19 cellular contexts compared by ENCODE assay signal in genomic region chr1:160658162-160658955, GRCh38. TPM values are rescaled to one million over a fixed set of nuclear protein-coding genes. Genes with fewer than 3 reads are reported as not detected.
DNase-seq lines count a peak whose midpoint lies in the region; ATAC-seq, FAIRE-seq and TF ChIP-seq lines count a peak whose summit lies in the region.
"Had no signal": no experiment of that assay in that cellular context is flagged by ENCODE, and none has a peak within 500 bp of the region (broad histone marks: within the 10 kb centered on the region; RNA-seq: fewer than 3 reads in every experiment).

No MANE protein-coding gene starts in this region.

- 86% methylated on average over 9 of the region's 9 CpGs for WGBS in mammary epithelial cell (ENCODE audit: low coverage, missing lambda C conversion rate)
- WGBS in K562 (ENCODE audit: insufficient coverage, low coverage, missing lambda C conversion rate), result 16% methylated on average over 9 of the region's 9 CpGs

- H3K4me1 ChIP-seq in mammary epithelial cell (ENCODE audit: insufficient read depth, low read length) (no peaks in the 10 kb centered on the region), K562 (replicated peaks in 1 of 2; ENCODE audit: control insufficient read depth in 2 of 2, insufficient read depth in 2 of 2, low read length in 2 of 2) (peaks cover 0 to 15% of the 10 kb centered on the region in 2 experiments; a peak in 4 of 5 replicates)
- H3K4me1 ChIP-seq: pancreas had no signal

- dilution Hi-C loops in mammary epithelial cell (cut with HindIII; ENCODE audit: low sequenced_read_pairs), result no loop called here

- DNase-seq in MCF 10A (ENCODE audit: unreplicated experiment) (no peak), mammary epithelial cell (no peak), GM19239 (ENCODE audit: insufficient read length, low spot score) (no peak), K562 (ENCODE audit: extremely low read depth in 1 of 4, low spot score in 3 of 4) (peak; percentile 35 to 63 (median 38)), kidney glomerular epithelial cell (lab: John Stamatoyannopoulos, UW) (no peak)
- DNase-seq in stimulated activated naive B cell treated with anti-CD40 and anti-IgM and Interleukin-4, amounts not matched to agents 10 μg/mL and 1 μg/mL and 100 μg/mL, for 72 hours, result no peak
- DNase-seq: activated CD4-positive, alpha-beta T cell treated with anti-CD3 and anti-CD28 coated beads for 1 hour; activated T-cell treated with anti-CD3 and anti-CD28 coated beads, Interleukin-2, amount 50 U/mL, for 48 hours; anterior cingulate cortex; cerebellar nuclear complex; DMS 273 treated with DMSO at 0.1 percent for 48 hours; GM23248; pancreas; stimulated activated CD4-positive, alpha-beta T cell treated with anti-CD3 and anti-CD28 coated beads, Interleukin-2, amount 100 ng/mL, for 48 hours; testis had no signal

- intact Hi-C loops in MCF 10A (cut with micrococcal nuclease) (no loop called here), mammary epithelial cell (cut with micrococcal nuclease) (no loop called here), K562 (cut with micrococcal nuclease) (no loop called here)

- TF ChIP-seq POLR2A in K562 (conservative IDR thresholded peaks at IDR 0.05), result no peak

- H3K27me3 Mint-ChIP-seq in MCF 10A (ENCODE audit: insufficient read depth, unreplicated experiment), result no peaks in the 10 kb centered on the region
- H3K27me3 Mint-ChIP-seq in stimulated activated naive B cell treated with anti-CD40 and anti-IgM and Interleukin-4, amounts not matched to agents 10 μg/mL and 1 μg/mL and 100 μg/mL, for 72 hours, result no peaks in the 10 kb centered on the region

- no peaks in the 10 kb centered on the region for H3K79me2 ChIP-seq in mammary epithelial cell (ENCODE audit: insufficient read depth, low read length)
- no peaks in the 10 kb centered on the region for H3K79me2 ChIP-seq in K562 (ENCODE audit: control insufficient read depth, insufficient read depth, low read length)

- no peak overlapping the region for H2AFZ ChIP-seq in mammary epithelial cell (ENCODE audit: low read depth, low read length)
- peak overlapping the region; percentile 71 for H2AFZ ChIP-seq in K562 (ENCODE audit: low read depth, low read length)
- H2AFZ ChIP-seq: GM23248 had no signal

- peak overlapping the region; percentile 10 for H3K4me3 Mint-ChIP-seq in MCF 10A (ENCODE audit: unreplicated experiment)
- peak overlapping the region in 1 of 2 donors; percentile 11 for H3K4me3 Mint-ChIP-seq in stimulated activated naive B cell treated with anti-CD40 and anti-IgM and Interleukin-4, amounts not matched to agents 10 μg/mL and 1 μg/mL and 100 μg/mL, for 72 hours

- no peaks in the 10 kb centered on the region for H4K20me1 ChIP-seq in mammary epithelial cell (ENCODE audit: insufficient read depth, low read length)
- H4K20me1 ChIP-seq in K562 (replicated peaks; ENCODE audit: control insufficient read depth, insufficient read depth, low read length), result no peaks in the 10 kb centered on the region

- H3K9me3 ChIP-seq in mammary epithelial cell (replicated peaks; ENCODE audit: insufficient read depth, low read length) (no peaks in the 10 kb centered on the region), K562 (replicated peaks; ENCODE audit: control insufficient read depth, insufficient read depth, low read depth, low read length) (no peaks in the 10 kb centered on the region)
- H3K9me3 ChIP-seq: pancreas, testis had no signal

- BruUV-seq in MCF 10A (replicated peaks; lab: Mats Ljungman, UMichigan), result no TSS peak
- BruUV-seq in mammary epithelial cell (replicated peaks; lab: Mats Ljungman, UMichigan), result no TSS peak
- no TSS peak for BruUV-seq in K562 (replicated peaks; lab: Mats Ljungman, UMichigan)

- in situ Hi-C loops in mammary epithelial cell (cut with MboI; ENCODE audit: low sequenced_read_pairs in 2 of 2) (no loop called here), K562 (cut with MboI) (no loop called here)

- CTCF ChIA-PET in MCF 10A (lab: Yijun Ruan, JAX) (interaction anchor here (0.6 to 0.9 kb wide), 3 partner anchors 10 to 408 kb away, joined by 3 to 7 read pairs (median 4); no protein-coding TSS in a partner anchor), mammary epithelial cell (lab: Charles Lee; ENCODE audit: low non-redundant PET) (no interaction called here), K562 (lab: Yijun Ruan, JAX; ENCODE audit: low intra/inter-chr PET ratio) (no interaction called here)

- H3K36me3 Mint-ChIP-seq in MCF 10A (ENCODE audit: insufficient read depth, unreplicated experiment), result no peaks in the 10 kb centered on the region
- H3K36me3 Mint-ChIP-seq in stimulated activated naive B cell treated with anti-CD40 and anti-IgM and Interleukin-4, amounts not matched to agents 10 μg/mL and 1 μg/mL and 100 μg/mL, for 72 hours, result peaks cover 18 to 62% of the 10 kb centered on the region in 2 donors

- H3K27me3 ChIP-seq in mammary epithelial cell (ENCODE audit: insufficient read depth, low read length) (no peaks in the 10 kb centered on the region), K562 (ENCODE audit: control insufficient read depth in 2 of 2, insufficient read depth in 2 of 2, low read length in 2 of 2) (no peaks in the 10 kb centered on the region)
- H3K27me3 ChIP-seq: pancreas, testis had no signal

- no peak for TF ChIP-seq RAD21 in K562 (CRISPR knock-in tag; conservative IDR thresholded peaks at IDR 0.05 in 1 of 2, IDR thresholded peaks at IDR 0.05 in 1 of 2)

- no peak for TF ChIP-seq CTCF in MCF 10A (IDR thresholded peaks at IDR 0.05; ENCODE audit: unreplicated experiment)
- no peak for TF ChIP-seq CTCF in mammary epithelial cell (conservative IDR thresholded peaks at IDR 0.05 in 1 of 2, IDR thresholded peaks at IDR 0.05 in 1 of 2; ENCODE audit: extremely low read depth in 1 of 2, insufficient read depth in 1 of 2, low read depth in 1 of 2, low read length in 2 of 2)
- TF ChIP-seq CTCF in K562 (IDR thresholded peaks at IDR 0.05 in 2 of 3, conservative IDR thresholded peaks at IDR 0.05 in 1 of 3; ENCODE audit: insufficient read depth in 2 of 3, low read depth in 1 of 3, low read length in 3 of 3), result no peak

- no peaks in the 10 kb centered on the region for H3K9me3 Mint-ChIP-seq in MCF 10A (ENCODE audit: unreplicated experiment)
- H3K9me3 Mint-ChIP-seq in stimulated activated naive B cell treated with anti-CD40 and anti-IgM and Interleukin-4, amounts not matched to agents 10 μg/mL and 1 μg/mL and 100 μg/mL, for 72 hours, result peaks cover 5 to 6% of the 10 kb centered on the region in 2 donors

- no peak overlapping the region for H3K4me3 ChIP-seq in mammary epithelial cell (replicated peaks in 1 of 3; ENCODE audit: insufficient read depth in 1 of 3, low read depth in 2 of 3, low read length in 3 of 3)
- no peak overlapping the region for H3K4me3 ChIP-seq in K562
- H3K4me3 ChIP-seq: GM23248, pancreas, testis had no signal

- H3K27ac Mint-ChIP-seq in MCF 10A (ENCODE audit: low read depth, unreplicated experiment), result peak overlapping the region; percentile 97
- peak overlapping the region; percentile 5 for H3K27ac Mint-ChIP-seq in stimulated activated naive B cell treated with anti-CD40 and anti-IgM and Interleukin-4, amounts not matched to agents 10 μg/mL and 1 μg/mL and 100 μg/mL, for 72 hours

- peaks cover 21% of the 10 kb centered on the region for H3K4me1 Mint-ChIP-seq in MCF 10A (ENCODE audit: insufficient read depth, unreplicated experiment)
- H3K4me1 Mint-ChIP-seq in stimulated activated naive B cell treated with anti-CD40 and anti-IgM and Interleukin-4, amounts not matched to agents 10 μg/mL and 1 μg/mL and 100 μg/mL, for 72 hours, result peaks cover 49 to 70% of the 10 kb centered on the region in 2 donors

- peak; percentile 35 for FAIRE-seq in GM19239 (lab: Jason Lieb, UNC)
- FAIRE-seq in K562 (lab: Jason Lieb, UNC), result peak; percentile 49
- FAIRE-seq: pancreas had no signal

- TF ChIP-seq EP300 in K562 (IDR thresholded peaks at IDR 0.05; ENCODE audit: low read length), result no peak

- POLR2A ChIA-PET in MCF 10A (lab: Yijun Ruan, JAX) (interaction anchor here (1.0 to 1.5 kb wide), 2 partner anchors 14 to 26 kb away, joined by 3 read pairs; no protein-coding TSS in a partner anchor), K562 (lab: Yijun Ruan, JAX) (interaction anchor here (0.6 to 1.3 kb wide), 3 partner anchors 19 to 563 kb away, joined by 3 read pairs; no protein-coding TSS in a partner anchor)

- H3K9ac ChIP-seq in mammary epithelial cell (ENCODE audit: insufficient read depth, low read length) (no peak overlapping the region), K562 (ENCODE audit: insufficient read depth in 1 of 2, low read depth in 2 of 2, low read length in 2 of 2) (peak overlapping the region in 1 of 2 experiments; percentile 11; a peak in 1 of 4 replicates)
- H3K9ac ChIP-seq: GM23248 had no signal

- H3K36me3 ChIP-seq in mammary epithelial cell (ENCODE audit: insufficient read depth, low read length), result no peaks in the 10 kb centered on the region
- no peaks in the 10 kb centered on the region for H3K36me3 ChIP-seq in K562 (ENCODE audit: control insufficient read depth, insufficient read depth, low read length)
- H3K36me3 ChIP-seq: pancreas had no signal

- H3K9me1 ChIP-seq in K562 (ENCODE audit: control insufficient read depth, insufficient read depth, low read length), result no peaks in the 10 kb centered on the region

- H3K4me2 ChIP-seq in mammary epithelial cell (ENCODE audit: insufficient read depth, low read depth, low read length) (no peak overlapping the region), K562 (ENCODE audit: insufficient read depth, low read length) (no peak overlapping the region)

- no peak overlapping the region for H3K27ac ChIP-seq in mammary epithelial cell (ENCODE audit: insufficient read depth, low read depth, low read length)
- H3K27ac ChIP-seq in K562 (ENCODE audit: extremely low read depth, low read depth, low read length), result peak overlapping the region; percentile 58; the same call in 1 of the 3 replicates
- H3K27ac ChIP-seq: GM23248, pancreas, testis had no signal

- ATAC-seq in K562 (peak; percentile 85), GM19452 (IDR thresholded peaks at IDR 0.05; ENCODE audit: unreplicated experiment) (no peak), GM19395 (IDR thresholded peaks at IDR 0.05; ENCODE audit: unreplicated experiment) (no peak)
- no peak for ATAC-seq in stimulated activated naive B cell treated with anti-CD40 and anti-IgM and Interleukin-4, amounts not matched to agents 10 μg/mL and 1 μg/mL and 100 μg/mL, for 72 hours (replicated peaks)
- ATAC-seq: pancreas had no signal

RNA-seq across cellular contexts. Expression of gene SLAMF1, which starts 11.5 kb away (rescaled TPM):
- total RNA-seq in MCF 10A (2022) (not detected in 2 replicates), mammary epithelial cell (not detected), K562 (2014; rRNA removed) (not detected in 2 replicates), K562 (2014; rRNA removed; fragmentation: Illumina TruSeq; extraction: Trizol) (not detected in 2 replicates), K562 (2015; rRNA removed; fragmentation: Illumina TruSeq; extraction: Trizol) (0.04 and 0.15 TPM in 2 replicates), K562 (2021) (0.11 and 0.22 TPM in 2 replicates)
- polyA plus RNA-seq in mammary epithelial cell (not detected), K562 (2011; rRNA removed) (not detected in 2 replicates), K562 (2014; fragmentation: Illumina TruSeq; extraction: Trizol) (0.08 TPM in 1 of 2 replicates, not detected in the other), K562 (2014; fragmentation: Nextera tagmentation; extraction: Ambion mirVana) (under 1 TPM; 0.04 to 0.13 TPM), K562 (2014; rRNA removed) (0.17 TPM in 1 of 2 replicates, not detected in the other)
- polyA minus RNA-seq in mammary epithelial cell, result not detected
- not detected in 2 replicates for total RNA-seq in K562 (2011; cell fraction: chromatin; rRNA removed; ENCODE audit: low replicate concordance)
- not detected in 2 replicates for total RNA-seq in K562 (2011; cell fraction: nucleolus; rRNA removed)
- total RNA-seq in K562 (2011; cell fraction: nucleoplasm; rRNA removed), result not detected in 2 replicates
- polyA plus RNA-seq in K562 (2011; cell fraction: cytosol; rRNA removed), result not detected in 2 replicates
- not detected in 2 replicates for polyA plus RNA-seq in K562 (2011; cell fraction: nucleus; rRNA removed)
- polyA plus RNA-seq in K562 (2012), result 0.10 and 0.66 TPM in 2 replicates
- not detected in 2 replicates for polyA minus RNA-seq in K562 (2011; rRNA and poly(A)+ RNA removed)
- polyA minus RNA-seq in K562 (2011; cell fraction: cytosol; rRNA and poly(A)+ RNA removed), result not detected in 2 replicates
- polyA minus RNA-seq in K562 (2011; cell fraction: nucleus; rRNA and poly(A)+ RNA removed), result not detected in 2 replicates
- total RNA-seq: fibroblast of villous mesenchyme, GM23248, NCI-H460 had no signal
- polyA plus RNA-seq: GM23248 had no signal

RNA-seq across cellular contexts. Expression of gene CD48, which starts 53.3 kb away (rescaled TPM):
- not detected in 2 replicates for total RNA-seq in MCF 10A (2022)
- not detected for total RNA-seq in mammary epithelial cell
- polyA plus RNA-seq in mammary epithelial cell, result not detected
- not detected for polyA minus RNA-seq in mammary epithelial cell
- not detected in 2 replicates for total RNA-seq in K562 (2011; cell fraction: chromatin; rRNA removed; ENCODE audit: low replicate concordance)
- not detected in 2 replicates for total RNA-seq in K562 (2011; cell fraction: nucleolus; rRNA removed)
- total RNA-seq in K562 (2011; cell fraction: nucleoplasm; rRNA removed), result not detected in 2 replicates
- 0.53 TPM in 1 of 2 replicates, not detected in the other for total RNA-seq in K562 (2014; rRNA removed)
- 0.11 and 0.38 TPM in 2 replicates for total RNA-seq in K562 (2014; rRNA removed; fragmentation: Illumina TruSeq; extraction: Trizol)
- 0.40 and 0.94 TPM in 2 replicates for total RNA-seq in K562 (2015; rRNA removed; fragmentation: Illumina TruSeq; extraction: Trizol)
- total RNA-seq in K562 (2021), result 0.42 and 0.65 TPM in 2 replicates
- not detected in 2 replicates for polyA plus RNA-seq in K562 (2011; rRNA removed)
- 0.06 TPM in 1 of 2 replicates, not detected in the other for polyA plus RNA-seq in K562 (2011; cell fraction: cytosol; rRNA removed)
- not detected in 2 replicates for polyA plus RNA-seq in K562 (2011; cell fraction: nucleus; rRNA removed)
- 0.26 and 2.0 TPM in 2 replicates for polyA plus RNA-seq in K562 (2012)
- 0.10 and 0.24 TPM in 2 replicates for polyA plus RNA-seq in K562 (2014; fragmentation: Illumina TruSeq; extraction: Trizol)
- polyA plus RNA-seq in K562 (2014; fragmentation: Nextera tagmentation; extraction: Ambion mirVana), result under 1 TPM in 1 of 2 experiments, not detected in 1; 0.27 TPM
- 0.18 and 0.30 TPM in 2 replicates for polyA plus RNA-seq in K562 (2014; rRNA removed)
- 0.27 TPM in 1 of 2 replicates, not detected in the other for polyA minus RNA-seq in K562 (2011; rRNA and poly(A)+ RNA removed)
- not detected in 2 replicates for polyA minus RNA-seq in K562 (2011; cell fraction: cytosol; rRNA and poly(A)+ RNA removed)
- polyA minus RNA-seq in K562 (2011; cell fraction: nucleus; rRNA and poly(A)+ RNA removed), result not detected in 2 replicates
- total RNA-seq: fibroblast of villous mesenchyme, GM23248, NCI-H460 had no signal
- polyA plus RNA-seq: GM23248 had no signal

Comparison
In these comparisons a context has a peak if more than half of its experiments do, and no peak if none do; other contexts are left out.
1. DNase-seq: peak in K562 (4 of 4); none in MCF 10A (single experiment), mammary epithelial cell (single experiment), GM19239 (single experiment), stimulated activated naive B cell treated with anti-CD40 and anti-IgM and Interleukin-4, amounts not matched to agents 10 μg/mL and 1 μg/mL and 100 μg/mL, for 72 hours (single experiment) and kidney glomerular epithelial cell (single experiment).